Comparison of ENCODE assay signal across 8 cellular contexts in genomic region chr3:72887378-72887722, GRCh38. TPM values are rescaled to one million over a fixed set of nuclear protein-coding genes. Genes with fewer than 3 reads are reported as not detected.
DNase-seq lines count a peak whose midpoint lies in the region; ATAC-seq and TF ChIP-seq lines count a peak whose summit lies in the region.

No MANE protein-coding gene starts in this region.

- no peaks in the 10 kb centered on the region for H4K20me1 ChIP-seq in OCI-LY3 (ENCODE audit: insufficient read depth, low read length)

- H3K79me2 ChIP-seq in OCI-LY3 (ENCODE audit: low read length), result no peaks in the 10 kb centered on the region

- H3K27ac Mint-ChIP-seq in CD8-positive, alpha-beta memory T cell, result no peak overlapping the region

- peak overlapping the region; percentile 47 for H3K4me3 ChIP-seq in CD8-positive, alpha-beta memory T cell (ENCODE audit: low read length)
- H3K4me3 ChIP-seq in OCI-LY3 (ENCODE audit: low read length), result peak overlapping the region; percentile 84
- H3K4me3 ChIP-seq in endocrine pancreas (ENCODE audit: control insufficient read depth, insufficient read depth, low read length), result peak overlapping the region; percentile 85
- H3K4me3 ChIP-seq in neutrophil (ENCODE audit: low read depth in 1 of 2, low read length in 1 of 2), result peak overlapping the region; percentile 36 to 43

- no peak overlapping the region for H3K27ac ChIP-seq in CD8-positive, alpha-beta memory T cell (ENCODE audit: low read depth, low read length)
- no peak overlapping the region for H3K27ac ChIP-seq in OCI-LY3 (ENCODE audit: low read length)
- H3K27ac ChIP-seq in neutrophil, result no peak overlapping the region

- ATAC-seq in HG03097 (IDR thresholded peaks at IDR 0.05; ENCODE audit: low FRiP score, unreplicated experiment), result no peak
- no peak for ATAC-seq in HG02763 (IDR thresholded peaks at IDR 0.05; ENCODE audit: unreplicated experiment)

- peak overlapping the region; percentile 48 for H3K9ac ChIP-seq in OCI-LY3 (ENCODE audit: low read length)
- peak overlapping the region; percentile 69 for H3K9ac ChIP-seq in endocrine pancreas (ENCODE audit: control insufficient read depth, insufficient read depth, low read length)

- DNase-seq in CD8-positive, alpha-beta memory T cell, result no peak
- DNase-seq in midbrain (lab: John Stamatoyannopoulos, UW), result no peak
- no peak for DNase-seq in NOMO-1 treated with DMSO at 0.1 percent for 48 hours (lab: John Stamatoyannopoulos, UW; ENCODE audit: unreplicated experiment)

- no peaks in the 10 kb centered on the region for H3K36me3 ChIP-seq in CD8-positive, alpha-beta memory T cell (ENCODE audit: insufficient read depth, low read length)
- H3K36me3 ChIP-seq in OCI-LY3 (replicated peaks; ENCODE audit: low read depth, low read length), result no peaks in the 10 kb centered on the region
- no peaks in the 10 kb centered on the region for H3K36me3 ChIP-seq in endocrine pancreas (ENCODE audit: control insufficient read depth, insufficient read depth, low read length)
- H3K36me3 ChIP-seq in neutrophil, result no peaks in the 10 kb centered on the region

- POLR2A ChIA-PET in CD8-positive, alpha-beta memory T cell (lab: Charles Lee), result no interaction called here

- H3K27me3 Mint-ChIP-seq in CD8-positive, alpha-beta memory T cell, result peaks cover 37 to 80% of the 10 kb centered on the region in 2 donors

- H3K27me3 ChIP-seq in CD8-positive, alpha-beta memory T cell (ENCODE audit: insufficient read depth, low read length, poor library complexity, severe bottlenecking), result peaks cover 26% of the 10 kb centered on the region
- H3K27me3 ChIP-seq in OCI-LY3 (ENCODE audit: low read depth, low read length) (peaks cover 50% of the 10 kb centered on the region), endocrine pancreas (ENCODE audit: control insufficient read depth, insufficient read depth, low read length) (no peaks in the 10 kb centered on the region), neutrophil (peaks cover 23% of the 10 kb centered on the region)

- H3K9me3 ChIP-seq in CD8-positive, alpha-beta memory T cell (ENCODE audit: low read length), result no peaks in the 10 kb centered on the region
- H3K9me3 ChIP-seq in OCI-LY3 (ENCODE audit: insufficient read depth, low read length), result no peaks in the 10 kb centered on the region
- H3K9me3 ChIP-seq in endocrine pancreas (ENCODE audit: control insufficient read depth, low read length), result no peaks in the 10 kb centered on the region
- H3K9me3 ChIP-seq in neutrophil, result no peaks in the 10 kb centered on the region

- H3K4me1 Mint-ChIP-seq in CD8-positive, alpha-beta memory T cell, result peaks cover 11 to 18% (median 15%) of the 10 kb centered on the region in 3 donors

- peak overlapping the region; percentile 94 for H2AFZ ChIP-seq in OCI-LY3 (ENCODE audit: low read depth, low read length)

- H3K9me3 Mint-ChIP-seq in CD8-positive, alpha-beta memory T cell, result peaks cover 3 to 8% (median 4%) of the 10 kb centered on the region in 5 donors

- TF ChIP-seq CTCF in OCI-LY3 (IDR thresholded peaks at IDR 0.05; ENCODE audit: low read depth, low read length) (no peak), neutrophil (IDR thresholded peaks at IDR 0.05) (no peak)

- H3K4me1 ChIP-seq in CD8-positive, alpha-beta memory T cell (ENCODE audit: insufficient read depth, low read length), result peaks cover 7% of the 10 kb centered on the region
- H3K4me1 ChIP-seq in OCI-LY3 (ENCODE audit: low read length), result peaks cover 18% of the 10 kb centered on the region
- H3K4me1 ChIP-seq in endocrine pancreas (ENCODE audit: control insufficient read depth, insufficient read depth, low read length), result peaks cover 13% of the 10 kb centered on the region
- H3K4me1 ChIP-seq in neutrophil (ENCODE audit: control insufficient read depth in 1 of 2, insufficient read depth in 1 of 2, low read depth in 1 of 2, low read length in 1 of 2), result peaks cover 16 to 23% of the 10 kb centered on the region in 2 experiments

- CTCF ChIA-PET in CD8-positive, alpha-beta memory T cell (lab: Charles Lee), result interaction anchor here (0.7 kb wide), 1 partner anchor 10 kb away, joined by 3 read pairs; no protein-coding TSS in a partner anchor

- peaks cover 0 to 4% (median 4%) of the 10 kb centered on the region in 3 donors for H3K36me3 Mint-ChIP-seq in CD8-positive, alpha-beta memory T cell

- H3K4me3 Mint-ChIP-seq in CD8-positive, alpha-beta memory T cell, result peak overlapping the region; percentile 53 to 79 (median 73)

- H3K4me2 ChIP-seq in OCI-LY3 (ENCODE audit: low read length), result peak overlapping the region; percentile 95

RNA-seq across cellular contexts. Expression of gene GXYLT2, which starts 0.5 kb away (rescaled TPM):
- total RNA-seq in CD8-positive, alpha-beta memory T cell, result not detected
- polyA plus RNA-seq in CD8-positive, alpha-beta memory T cell, result not detected

RNA-seq across cellular contexts. Expression of gene SHQ1, which starts 39.1 kb away (rescaled TPM):
- 10 to 100 TPM; 36.0 to 37.7 TPM for total RNA-seq in CD8-positive, alpha-beta memory T cell
- 44.9 TPM for polyA plus RNA-seq in CD8-positive, alpha-beta memory T cell
